8 cellular contexts compared by ENCODE assay signal in genomic region chr17:8740486-8740885, GRCh38.
DNase-seq lines count a peak whose midpoint lies in the region; ATAC-seq lines count a peak whose summit lies in the region.

No MANE protein-coding gene starts in this region.

- DNase-seq in DMS 273 (lab: John Stamatoyannopoulos, UW; ENCODE audit: unreplicated experiment) (peak; percentile 15), DMS 273 treated with DMSO at 0.1 percent for 48 hours (lab: John Stamatoyannopoulos, UW) (no peak), iPS-NIHi7 (ENCODE audit: extremely low spot score) (peak; percentile 68), hippocampal formation (lab: John Stamatoyannopoulos, UW) (no peak), superior temporal gyrus (ENCODE audit: extremely low spot score) (no peak)
- DNase-seq in activated CD8-positive, alpha-beta memory T cell treated with anti-CD3 and anti-CD28 coated beads for 4 hours (ENCODE audit: low read depth in 2 of 2): peak; percentile 13 to 30
- DNase-seq in stimulated activated naive CD8-positive, alpha-beta T cell treated with anti-CD3 and anti-CD28 coated beads, Interleukin-15, Interleukin-2, amounts not matched to agents 100 U/mL and 50 U/mL, for 24 hours: peak; percentile 48

- peak; percentile 60 for ATAC-seq in stimulated activated naive CD8-positive, alpha-beta T cell treated with anti-CD3 and anti-CD28 coated beads, Interleukin-15, Interleukin-2, amounts not matched to agents 100 U/mL and 50 U/mL, for 24 hours
- no peak for ATAC-seq in HG03460 (IDR thresholded peaks at IDR 0.05; ENCODE audit: unreplicated experiment)

Comparison
In these comparisons a context has a peak if more than half of its experiments do, and no peak if none do; other contexts are left out.
1. DNase-seq: peak in DMS 273 (single experiment), activated CD8-positive, alpha-beta memory T cell treated with anti-CD3 and anti-CD28 coated beads for 4 hours (2 of 2), iPS-NIHi7 (single experiment) and stimulated activated naive CD8-positive, alpha-beta T cell treated with anti-CD3 and anti-CD28 coated beads, Interleukin-15, Interleukin-2, amounts not matched to agents 100 U/mL and 50 U/mL, for 24 hours (single experiment); none in DMS 273 treated with DMSO at 0.1 percent for 48 hours (single experiment), hippocampal formation (0 of 2) and superior temporal gyrus (single experiment).